Comparison of ENCODE assay signal across 17 cellular contexts in the genomic region with DNA sequence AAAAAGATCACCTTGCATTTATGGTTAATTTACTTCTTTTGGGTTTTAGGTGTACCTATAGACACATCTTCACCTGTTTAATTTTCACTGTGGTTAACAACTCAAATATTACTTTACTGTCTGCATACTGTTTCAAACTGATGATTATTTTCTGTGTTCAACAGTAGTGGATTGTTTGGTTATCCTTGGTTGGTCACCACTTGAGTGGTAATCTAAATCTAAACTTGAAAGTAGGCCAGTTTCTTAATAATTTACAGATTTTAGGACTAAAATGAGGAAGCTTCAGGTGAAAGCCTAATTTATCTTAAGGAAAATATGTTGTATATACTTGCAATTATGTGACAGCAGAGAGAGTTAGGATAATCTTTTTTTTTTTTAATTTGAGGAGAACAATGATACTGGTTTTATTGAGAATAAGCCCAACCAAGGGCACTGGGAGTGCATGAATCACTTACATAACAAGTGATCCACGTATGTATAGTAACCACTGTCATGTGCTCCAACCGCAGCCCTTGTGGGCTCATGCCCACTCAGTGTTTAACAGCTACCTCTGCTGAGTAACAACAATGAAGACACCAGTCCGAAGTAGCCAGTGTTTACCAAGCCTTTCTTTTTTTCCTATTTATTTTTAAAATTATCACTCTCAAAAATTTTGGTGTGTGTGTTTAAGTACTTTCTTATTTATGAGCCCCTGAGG. TPM values are rescaled to one million over a fixed set of nuclear protein-coding genes. Genes with fewer than 3 reads are reported as not detected.
A peak's percentile ranks its signal among the peaks of the same experiment; 100 is the strongest.
DNase-seq lines count a peak whose midpoint lies in the region; ATAC-seq and TF ChIP-seq lines count a peak whose summit lies in the region.
"Had no signal": no experiment of that assay in that cellular context is flagged by ENCODE, and none has a peak within 500 bp of the region (broad histone marks: within the 10 kb centered on the region; RNA-seq: fewer than 3 reads in every experiment).

No MANE protein-coding gene starts in this region.

- peak; percentile 78 for ATAC-seq in GM21423 (IDR thresholded peaks at IDR 0.05; ENCODE audit: unreplicated experiment)
- no peak for ATAC-seq in IMR-90 (ENCODE audit: low read depth)
- no peak for ATAC-seq in GM21825 (IDR thresholded peaks at IDR 0.05; ENCODE audit: unreplicated experiment)
- no peak for ATAC-seq in GM21515 (IDR thresholded peaks at IDR 0.05; ENCODE audit: unreplicated experiment)
- ATAC-seq in stimulated activated memory B cell treated with anti-CD40 and anti-IgM and Interleukin-4, amounts not matched to agents 10 μg/mL and 1 μg/mL and 100 μg/mL, for 72 hours: no peak
- ATAC-seq: left colon, right cardiac atrium had no signal

- no peak overlapping the region for H3K18ac ChIP-seq in IMR-90 (ENCODE audit: low read depth, low read length)

- H3K9me1 ChIP-seq in IMR-90 (ENCODE audit: insufficient read depth, low read length): no peaks in the 10 kb centered on the region

- H3K9ac ChIP-seq in IMR-90 (ENCODE audit: low read depth, low read length): no peak overlapping the region

- dilution Hi-C loops in IMR-90 (cut with HindIII; ENCODE audit: low sequenced_read_pairs, unreplicated experiment): no loop called here

- H3K4me3 Mint-ChIP-seq in stimulated activated memory B cell treated with anti-CD40 and anti-IgM and Interleukin-4, amounts not matched to agents 10 μg/mL and 1 μg/mL and 100 μg/mL, for 72 hours: no peak overlapping the region
- H3K4me3 Mint-ChIP-seq: activated naive CD8-positive, alpha-beta T cell had no signal

- no peak overlapping the region for H3K4me3 ChIP-seq in IMR-90 (ENCODE audit: insufficient read depth, low read depth, low read length)
- H3K4me3 ChIP-seq: cardiac muscle cell, MG63 had no signal

- H3K27me3 Mint-ChIP-seq in stimulated activated memory B cell treated with anti-CD40 and anti-IgM and Interleukin-4, amounts not matched to agents 10 μg/mL and 1 μg/mL and 100 μg/mL, for 72 hours: no peaks in the 10 kb centered on the region
- H3K27me3 Mint-ChIP-seq: activated naive CD8-positive, alpha-beta T cell had no signal

- 60% methylated on average over 1 of the region's 3 CpGs; no CpG with 5 or more reads in 1 of the 2 experiments for WGBS in IMR-90 (ENCODE audit: extremely low coverage in 2 of 2, insufficient read length in 1 of 2), 2 experiments

- no peak for TF ChIP-seq CTCF in IMR-90 (conservative IDR thresholded peaks at IDR 0.05; ENCODE audit: low read depth, low read length)

- no peak overlapping the region for H2AFZ ChIP-seq in IMR-90 (replicated peaks; ENCODE audit: low read length, poor library complexity)

- POLR2A ChIA-PET in IMR-90 (lab: Charles Lee; ENCODE audit: unreplicated experiment): no interaction called here

- H2AK9ac ChIP-seq in IMR-90 (replicated peaks; ENCODE audit: low read depth, low read length, poor library complexity): no peak overlapping the region

- TF ChIP-seq RAD21 in IMR-90 (IDR thresholded peaks at IDR 0.05; ENCODE audit: low read length): no peak

- H4K20me1 ChIP-seq in IMR-90 (ENCODE audit: insufficient read depth, low read length): no peaks in the 10 kb centered on the region

- BruUV-seq in IMR-90 (replicated peaks; lab: Mats Ljungman, UMichigan): no TSS peak

- no peak for TF ChIP-seq POLR2A in IMR-90 (IDR thresholded peaks at IDR 0.05; ENCODE audit: low read depth, low read length)

- H3K4me1 ChIP-seq in IMR-90 (ENCODE audit: control insufficient read depth, insufficient read depth, low read length): no peaks in the 10 kb centered on the region

- DNase-seq in ELR (ENCODE audit: low read depth) (peak; percentile 2), IMR-90 (peak; percentile 5), fibroblast of peridontal ligament (ENCODE audit: extremely low read depth) (peak; percentile 39), HuH-7.5 (ENCODE audit: low spot score) (no peak)
- DNase-seq: activated T-cell treated with anti-CD3 and anti-CD28 coated beads for 4 hours, left colon, MG63, NCI-H524 treated with DMSO at 0.1 percent for 48 hours, right cardiac atrium, RPMI8226, SW 1271 had no signal

- no peak overlapping the region for H2BK15ac ChIP-seq in IMR-90 (ENCODE audit: low read depth, low read length)

- H3K79me1 ChIP-seq in IMR-90 (ENCODE audit: low read depth in 1 of 2, low read length in 2 of 2): no peaks in the 10 kb centered on the region

- H3K4ac ChIP-seq in IMR-90 (ENCODE audit: low read depth, low read length): no peak overlapping the region

- CTCF ChIA-PET in IMR-90 (lab: Yijun Ruan, JAX): interaction anchor here (0.6 to 0.7 kb wide), 2 partner anchors 300 to 311 kb away, joined by 3 to 4 read pairs; no protein-coding TSS in a partner anchor

- H3K9me3 ChIP-seq in IMR-90 (ENCODE audit: control insufficient read depth, insufficient read depth, low read length): no peaks in the 10 kb centered on the region
- H3K9me3 ChIP-seq: MG63 had no signal

- H3K36me3 ChIP-seq in IMR-90 (ENCODE audit: control insufficient read depth, insufficient read depth, low read length): peaks cover 10% of the 10 kb centered on the region
- H3K36me3 ChIP-seq: MG63 had no signal

- H3K9me3 Mint-ChIP-seq in stimulated activated memory B cell treated with anti-CD40 and anti-IgM and Interleukin-4, amounts not matched to agents 10 μg/mL and 1 μg/mL and 100 μg/mL, for 72 hours: peaks cover 2% of the 10 kb centered on the region

- no peak overlapping the region for H3K56ac ChIP-seq in IMR-90 (ENCODE audit: extremely low read depth, insufficient read depth, low read length)

- no peak overlapping the region for H3K4me2 ChIP-seq in IMR-90 (ENCODE audit: low read depth, low read length)

- H2BK120ac ChIP-seq in IMR-90 (ENCODE audit: low read depth, low read length): no peak overlapping the region

- intact Hi-C loops in IMR-90 (cut with micrococcal nuclease): no loop called here

- no peak overlapping the region for H3K14ac ChIP-seq in IMR-90 (replicated peaks; ENCODE audit: low read depth, low read length)

- H3K27ac Mint-ChIP-seq in stimulated activated memory B cell treated with anti-CD40 and anti-IgM and Interleukin-4, amounts not matched to agents 10 μg/mL and 1 μg/mL and 100 μg/mL, for 72 hours: no peak overlapping the region
- H3K27ac Mint-ChIP-seq: activated naive CD8-positive, alpha-beta T cell had no signal

- H3K23ac ChIP-seq in IMR-90 (ENCODE audit: low read depth, low read length): no peak overlapping the region

- no peaks in the 10 kb centered on the region for H3K4me1 Mint-ChIP-seq in stimulated activated memory B cell treated with anti-CD40 and anti-IgM and Interleukin-4, amounts not matched to agents 10 μg/mL and 1 μg/mL and 100 μg/mL, for 72 hours

- peaks cover 23% of the 10 kb centered on the region for H3K36me3 Mint-ChIP-seq in stimulated activated memory B cell treated with anti-CD40 and anti-IgM and Interleukin-4, amounts not matched to agents 10 μg/mL and 1 μg/mL and 100 μg/mL, for 72 hours

- in situ Hi-C loops in IMR-90 (cut with MboI; ENCODE audit: low sequenced_read_pairs): no loop called here

- H4K5ac ChIP-seq in IMR-90 (ENCODE audit: low read depth, low read length): no peak overlapping the region

- H2BK5ac ChIP-seq in IMR-90 (ENCODE audit: low read depth, low read length, poor library complexity, severe bottlenecking): no peak overlapping the region

- H3K27ac ChIP-seq in IMR-90 (ENCODE audit: insufficient read depth, low read length): no peak overlapping the region
- H3K27ac ChIP-seq: cardiac muscle cell had no signal

- no peak overlapping the region for H2AK5ac ChIP-seq in IMR-90 (ENCODE audit: low read depth, low read length)

- no peaks in the 10 kb centered on the region for H3K27me3 ChIP-seq in IMR-90 (ENCODE audit: control insufficient read depth, insufficient read depth, low read length)
- H3K27me3 ChIP-seq: cardiac muscle cell, MG63 had no signal

- H2BK20ac ChIP-seq in IMR-90 (ENCODE audit: low read depth, low read length): no peak overlapping the region

- no peak overlapping the region for H4K8ac ChIP-seq in IMR-90 (ENCODE audit: low read depth in 2 of 2, low read length in 2 of 2)

- H4K91ac ChIP-seq in IMR-90 (ENCODE audit: insufficient read depth, low read depth, low read length): no peak overlapping the region

TF ChIP-seq in IMR-90, 13 proteins besides CTCF, POLR2A, EP300 and RAD21 (continues in another document):
- TF ChIP-seq MXI1 (IDR thresholded peaks at IDR 0.05; ENCODE audit: borderline replicate concordance, low read depth, low read length) (no peak), ELK1 (IDR thresholded peaks at IDR 0.05; ENCODE audit: borderline replicate concordance, low read depth, low read length) (no peak), CHD1 (IDR thresholded peaks at IDR 0.05; ENCODE audit: low read depth, low read length) (no peak), MAZ (IDR thresholded peaks at IDR 0.05; ENCODE audit: borderline replicate concordance, low read depth, low read length) (no peak), SMC3 (IDR thresholded peaks at IDR 0.05; ENCODE audit: low read depth, low read length) (no peak), FOS (IDR thresholded peaks at IDR 0.05; ENCODE audit: low read depth, low read length) (no peak), CEBPB (IDR thresholded peaks at IDR 0.05; ENCODE audit: low read depth, low read length) (no peak), RFX5 (IDR thresholded peaks at IDR 0.05; ENCODE audit: low read depth, low read length) (no peak), NFE2L2 (IDR thresholded peaks at IDR 0.05; ENCODE audit: low read depth, low read length) (no peak), MAFK (IDR thresholded peaks at IDR 0.05; ENCODE audit: low read depth, low read length) (no peak), RCOR1 (IDR thresholded peaks at IDR 0.05; ENCODE audit: insufficient replicate concordance, low read length) (no peak)
- TF ChIP-seq, protein P1, sequence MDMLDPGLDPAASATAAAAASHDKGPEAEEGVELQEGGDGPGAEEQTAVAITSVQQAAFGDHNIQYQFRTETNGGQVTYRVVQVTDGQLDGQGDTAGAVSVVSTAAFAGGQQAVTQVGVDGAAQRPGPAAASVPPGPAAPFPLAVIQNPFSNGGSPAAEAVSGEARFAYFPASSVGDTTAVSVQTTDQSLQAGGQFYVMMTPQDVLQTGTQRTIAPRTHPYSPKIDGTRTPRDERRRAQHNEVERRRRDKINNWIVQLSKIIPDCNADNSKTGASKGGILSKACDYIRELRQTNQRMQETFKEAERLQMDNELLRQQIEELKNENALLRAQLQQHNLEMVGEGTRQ (IDR thresholded peaks at IDR 0.05; ENCODE audit: low read depth, low read length): no peak

RNA-seq across cellular contexts. Expression of gene WDSUB1, which starts 31.0 kb away (rescaled TPM):
- total RNA-seq in IMR-90 (2012; rRNA removed): 5.0 and 5.2 TPM in 2 replicates
- polyA plus RNA-seq in IMR-90 (2012; rRNA removed): 3.9 and 4.8 TPM in 2 replicates
- 2.3 and 3.0 TPM in 2 replicates for polyA plus RNA-seq in IMR-90 (2012; cell fraction: cytosol; rRNA removed)
- polyA plus RNA-seq in IMR-90 (2012; cell fraction: nucleus; rRNA removed; ENCODE audit: low replicate concordance): 2.3 and 4.7 TPM in 2 replicates
